In the genomic region with DNA sequence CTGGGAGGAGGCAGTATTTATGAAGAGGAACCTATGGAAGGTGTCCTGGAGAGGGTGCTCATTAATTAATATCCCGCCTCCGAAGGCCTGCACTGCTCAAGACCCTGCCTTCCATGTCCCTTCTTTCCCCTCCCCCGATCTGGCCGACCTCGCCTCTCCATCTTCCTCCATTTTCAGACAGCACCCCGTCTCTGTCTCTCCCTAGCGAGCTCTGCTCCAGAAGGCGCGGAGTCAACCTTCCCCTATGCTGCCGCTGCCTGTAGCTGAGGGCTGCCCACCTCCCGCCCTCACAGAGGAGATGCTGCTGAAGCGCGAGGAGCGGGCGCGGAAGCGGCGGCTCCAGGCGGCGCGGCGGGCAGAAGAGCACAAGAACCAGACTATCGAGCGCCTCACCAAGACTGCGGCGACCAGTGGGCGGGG, we compare ENCODE assay signal across 2 cellular contexts.
TF ChIP-seq lines count a peak whose summit lies in the region.

No MANE protein-coding gene starts in this region.

TF ChIP-seq in A549, 52 proteins besides CTCF, POLR2A, EP300 and RAD21:
- TF ChIP-seq RFX5 (IDR thresholded peaks at IDR 0.05) (no peak), BCL3 (IDR thresholded peaks at IDR 0.05) (no peak), JUNB (IDR thresholded peaks at IDR 0.05) (no peak), FOXS1 (CRISPR knock-in tag; IDR thresholded peaks at IDR 0.05) (no peak), HDAC2 (IDR thresholded peaks at IDR 0.05) (no peak), MAFK (IDR thresholded peaks at IDR 0.05; ENCODE audit: partially characterized antibody) (no peak), CEBPB (IDR thresholded peaks at IDR 0.05) (no peak), ZFP36 (IDR thresholded peaks at IDR 0.05; ENCODE audit: borderline replicate concordance, partially characterized antibody) (no peak), CHD4 (IDR thresholded peaks at IDR 0.05; ENCODE audit: borderline replicate concordance) (no peak), CBX8 (IDR thresholded peaks at IDR 0.05) (no peak), HOXA7 (CRISPR knock-in tag; IDR thresholded peaks at IDR 0.05) (no peak), TFCP2L1 (CRISPR knock-in tag; IDR thresholded peaks at IDR 0.05) (no peak), HMGXB4 (CRISPR knock-in tag; IDR thresholded peaks at IDR 0.05; ENCODE audit: borderline replicate concordance) (no peak), CBX2 (IDR thresholded peaks at IDR 0.05; ENCODE audit: borderline replicate concordance, low read depth) (no peak), EHMT2 (IDR thresholded peaks at IDR 0.05; ENCODE audit: low read depth) (no peak), ZC3H11A (IDR thresholded peaks at IDR 0.05) (no peak), EHF (CRISPR knock-in tag; IDR thresholded peaks at IDR 0.05) (no peak), POLR2AphosphoS2 (conservative IDR thresholded peaks at IDR 0.05; ENCODE audit: low read length) (no peak)

TF ChIP-seq in HepG2, 621 proteins besides CTCF, POLR2A, EP300 and RAD21 (continues in another document):
- no peak for TF ChIP-seq ZNF577 (CRISPR knock-in tag; IDR thresholded peaks at IDR 0.05; ENCODE audit: borderline replicate concordance, low read depth)
- TF ChIP-seq MED1 (CRISPR knock-in tag; IDR thresholded peaks at IDR 0.05) = no peak
- no peak for TF ChIP-seq ZBTB20 (CRISPR knock-in tag; IDR thresholded peaks at IDR 0.05; ENCODE audit: borderline replicate concordance, low read depth)
- peak; percentile 60; the same call in 1 of the 2 replicates for TF ChIP-seq MAZ (IDR thresholded peaks at IDR 0.05; ENCODE audit: borderline replicate concordance, low read depth, low read length)
- TF ChIP-seq MAZ (CRISPR knock-in tag; IDR thresholded peaks at IDR 0.05; ENCODE audit: low read depth) = 0 out of 2 replicates have a peak, but pooled peaks have one; percentile 34
- no peak for TF ChIP-seq SATB2 (CRISPR knock-in tag; IDR thresholded peaks at IDR 0.05)
- TF ChIP-seq KLF16 (CRISPR knock-in tag; IDR thresholded peaks at IDR 0.05) = no peak
- no peak for TF ChIP-seq ZNF747 (CRISPR knock-in tag; IDR thresholded peaks at IDR 0.05; ENCODE audit: borderline replicate concordance)
- TF ChIP-seq, protein P1, sequence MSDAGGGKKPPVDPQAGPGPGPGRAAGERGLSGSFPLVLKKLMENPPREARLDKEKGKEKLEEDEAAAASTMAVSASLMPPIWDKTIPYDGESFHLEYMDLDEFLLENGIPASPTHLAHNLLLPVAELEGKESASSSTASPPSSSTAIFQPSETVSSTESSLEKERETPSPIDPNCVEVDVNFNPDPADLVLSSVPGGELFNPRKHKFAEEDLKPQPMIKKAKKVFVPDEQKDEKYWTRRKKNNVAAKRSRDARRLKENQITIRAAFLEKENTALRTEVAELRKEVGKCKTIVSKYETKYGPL (CRISPR knock-in tag; IDR thresholded peaks at IDR 0.05) = no peak
- TF ChIP-seq, protein P2, sequence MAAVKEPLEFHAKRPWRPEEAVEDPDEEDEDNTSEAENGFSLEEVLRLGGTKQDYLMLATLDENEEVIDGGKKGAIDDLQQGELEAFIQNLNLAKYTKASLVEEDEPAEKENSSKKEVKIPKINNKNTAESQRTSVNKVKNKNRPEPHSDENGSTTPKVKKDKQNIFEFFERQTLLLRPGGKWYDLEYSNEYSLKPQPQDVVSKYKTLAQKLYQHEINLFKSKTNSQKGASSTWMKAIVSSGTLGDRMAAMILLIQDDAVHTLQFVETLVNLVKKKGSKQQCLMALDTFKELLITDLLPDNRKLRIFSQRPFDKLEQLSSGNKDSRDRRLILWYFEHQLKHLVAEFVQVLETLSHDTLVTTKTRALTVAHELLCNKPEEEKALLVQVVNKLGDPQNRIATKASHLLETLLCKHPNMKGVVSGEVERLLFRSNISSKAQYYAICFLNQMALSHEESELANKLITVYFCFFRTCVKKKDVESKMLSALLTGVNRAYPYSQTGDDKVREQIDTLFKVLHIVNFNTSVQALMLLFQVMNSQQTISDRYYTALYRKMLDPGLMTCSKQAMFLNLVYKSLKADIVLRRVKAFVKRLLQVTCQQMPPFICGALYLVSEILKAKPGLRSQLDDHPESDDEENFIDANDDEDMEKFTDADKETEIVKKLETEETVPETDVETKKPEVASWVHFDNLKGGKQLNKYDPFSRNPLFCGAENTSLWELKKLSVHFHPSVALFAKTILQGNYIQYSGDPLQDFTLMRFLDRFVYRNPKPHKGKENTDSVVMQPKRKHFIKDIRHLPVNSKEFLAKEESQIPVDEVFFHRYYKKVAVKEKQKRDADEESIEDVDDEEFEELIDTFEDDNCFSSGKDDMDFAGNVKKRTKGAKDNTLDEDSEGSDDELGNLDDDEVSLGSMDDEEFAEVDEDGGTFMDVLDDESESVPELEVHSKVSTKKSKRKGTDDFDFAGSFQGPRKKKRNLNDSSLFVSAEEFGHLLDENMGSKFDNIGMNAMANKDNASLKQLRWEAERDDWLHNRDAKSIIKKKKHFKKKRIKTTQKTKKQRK (IDR thresholded peaks at IDR 0.05; ENCODE audit: low read length) = no peak
- no peak for TF ChIP-seq SMYD3 (CRISPR knock-in tag; IDR thresholded peaks at IDR 0.05)
- TF ChIP-seq ASH2L (IDR thresholded peaks at IDR 0.05; ENCODE audit: insufficient read length, low read depth, low read length) = no peak
- TF ChIP-seq, protein P3, sequence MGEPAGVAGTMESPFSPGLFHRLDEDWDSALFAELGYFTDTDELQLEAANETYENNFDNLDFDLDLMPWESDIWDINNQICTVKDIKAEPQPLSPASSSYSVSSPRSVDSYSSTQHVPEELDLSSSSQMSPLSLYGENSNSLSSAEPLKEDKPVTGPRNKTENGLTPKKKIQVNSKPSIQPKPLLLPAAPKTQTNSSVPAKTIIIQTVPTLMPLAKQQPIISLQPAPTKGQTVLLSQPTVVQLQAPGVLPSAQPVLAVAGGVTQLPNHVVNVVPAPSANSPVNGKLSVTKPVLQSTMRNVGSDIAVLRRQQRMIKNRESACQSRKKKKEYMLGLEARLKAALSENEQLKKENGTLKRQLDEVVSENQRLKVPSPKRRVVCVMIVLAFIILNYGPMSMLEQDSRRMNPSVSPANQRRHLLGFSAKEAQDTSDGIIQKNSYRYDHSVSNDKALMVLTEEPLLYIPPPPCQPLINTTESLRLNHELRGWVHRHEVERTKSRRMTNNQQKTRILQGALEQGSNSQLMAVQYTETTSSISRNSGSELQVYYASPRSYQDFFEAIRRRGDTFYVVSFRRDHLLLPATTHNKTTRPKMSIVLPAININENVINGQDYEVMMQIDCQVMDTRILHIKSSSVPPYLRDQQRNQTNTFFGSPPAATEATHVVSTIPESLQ (CRISPR knock-in tag; conservative IDR thresholded peaks at IDR 0.05) = no peak
- TF ChIP-seq, protein P4, sequence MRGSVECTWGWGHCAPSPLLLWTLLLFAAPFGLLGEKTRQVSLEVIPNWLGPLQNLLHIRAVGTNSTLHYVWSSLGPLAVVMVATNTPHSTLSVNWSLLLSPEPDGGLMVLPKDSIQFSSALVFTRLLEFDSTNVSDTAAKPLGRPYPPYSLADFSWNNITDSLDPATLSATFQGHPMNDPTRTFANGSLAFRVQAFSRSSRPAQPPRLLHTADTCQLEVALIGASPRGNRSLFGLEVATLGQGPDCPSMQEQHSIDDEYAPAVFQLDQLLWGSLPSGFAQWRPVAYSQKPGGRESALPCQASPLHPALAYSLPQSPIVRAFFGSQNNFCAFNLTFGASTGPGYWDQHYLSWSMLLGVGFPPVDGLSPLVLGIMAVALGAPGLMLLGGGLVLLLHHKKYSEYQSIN (CRISPR knock-in tag; IDR thresholded peaks at IDR 0.05; ENCODE audit: borderline replicate concordance) = no peak
- no peak for TF ChIP-seq ZNF362 (CRISPR knock-in tag; IDR thresholded peaks at IDR 0.05; ENCODE audit: borderline replicate concordance)
- TF ChIP-seq ARNT (IDR thresholded peaks at IDR 0.05) = no peak
- TF ChIP-seq ATAD3A (CRISPR knock-in tag; IDR thresholded peaks at IDR 0.05) = no peak
- no peak for TF ChIP-seq BATF2 (CRISPR knock-in tag; IDR thresholded peaks at IDR 0.05)
- TF ChIP-seq ZMYM4 (CRISPR knock-in tag; IDR thresholded peaks at IDR 0.05) = no peak
- TF ChIP-seq, protein P5, sequence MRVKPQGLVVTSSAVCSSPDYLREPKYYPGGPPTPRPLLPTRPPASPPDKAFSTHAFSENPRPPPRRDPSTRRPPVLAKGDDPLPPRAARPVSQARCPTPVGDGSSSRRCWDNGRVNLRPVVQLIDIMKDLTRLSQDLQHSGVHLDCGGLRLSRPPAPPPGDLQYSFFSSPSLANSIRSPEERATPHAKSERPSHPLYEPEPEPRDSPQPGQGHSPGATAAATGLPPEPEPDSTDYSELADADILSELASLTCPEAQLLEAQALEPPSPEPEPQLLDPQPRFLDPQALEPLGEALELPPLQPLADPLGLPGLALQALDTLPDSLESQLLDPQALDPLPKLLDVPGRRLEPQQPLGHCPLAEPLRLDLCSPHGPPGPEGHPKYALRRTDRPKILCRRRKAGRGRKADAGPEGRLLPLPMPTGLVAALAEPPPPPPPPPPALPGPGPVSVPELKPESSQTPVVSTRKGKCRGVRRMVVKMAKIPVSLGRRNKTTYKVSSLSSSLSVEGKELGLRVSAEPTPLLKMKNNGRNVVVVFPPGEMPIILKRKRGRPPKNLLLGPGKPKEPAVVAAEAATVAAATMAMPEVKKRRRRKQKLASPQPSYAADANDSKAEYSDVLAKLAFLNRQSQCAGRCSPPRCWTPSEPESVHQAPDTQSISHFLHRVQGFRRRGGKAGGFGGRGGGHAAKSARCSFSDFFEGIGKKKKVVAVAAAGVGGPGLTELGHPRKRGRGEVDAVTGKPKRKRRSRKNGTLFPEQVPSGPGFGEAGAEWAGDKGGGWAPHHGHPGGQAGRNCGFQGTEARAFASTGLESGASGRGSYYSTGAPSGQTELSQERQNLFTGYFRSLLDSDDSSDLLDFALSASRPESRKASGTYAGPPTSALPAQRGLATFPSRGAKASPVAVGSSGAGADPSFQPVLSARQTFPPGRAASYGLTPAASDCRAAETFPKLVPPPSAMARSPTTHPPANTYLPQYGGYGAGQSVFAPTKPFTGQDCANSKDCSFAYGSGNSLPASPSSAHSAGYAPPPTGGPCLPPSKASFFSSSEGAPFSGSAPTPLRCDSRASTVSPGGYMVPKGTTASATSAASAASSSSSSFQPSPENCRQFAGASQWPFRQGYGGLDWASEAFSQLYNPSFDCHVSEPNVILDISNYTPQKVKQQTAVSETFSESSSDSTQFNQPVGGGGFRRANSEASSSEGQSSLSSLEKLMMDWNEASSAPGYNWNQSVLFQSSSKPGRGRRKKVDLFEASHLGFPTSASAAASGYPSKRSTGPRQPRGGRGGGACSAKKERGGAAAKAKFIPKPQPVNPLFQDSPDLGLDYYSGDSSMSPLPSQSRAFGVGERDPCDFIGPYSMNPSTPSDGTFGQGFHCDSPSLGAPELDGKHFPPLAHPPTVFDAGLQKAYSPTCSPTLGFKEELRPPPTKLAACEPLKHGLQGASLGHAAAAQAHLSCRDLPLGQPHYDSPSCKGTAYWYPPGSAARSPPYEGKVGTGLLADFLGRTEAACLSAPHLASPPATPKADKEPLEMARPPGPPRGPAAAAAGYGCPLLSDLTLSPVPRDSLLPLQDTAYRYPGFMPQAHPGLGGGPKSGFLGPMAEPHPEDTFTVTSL (CRISPR knock-in tag; IDR thresholded peaks at IDR 0.05; ENCODE audit: borderline replicate concordance) = peak; percentile 8; the same call in 1 of the 2 replicates
- TF ChIP-seq, protein P6, sequence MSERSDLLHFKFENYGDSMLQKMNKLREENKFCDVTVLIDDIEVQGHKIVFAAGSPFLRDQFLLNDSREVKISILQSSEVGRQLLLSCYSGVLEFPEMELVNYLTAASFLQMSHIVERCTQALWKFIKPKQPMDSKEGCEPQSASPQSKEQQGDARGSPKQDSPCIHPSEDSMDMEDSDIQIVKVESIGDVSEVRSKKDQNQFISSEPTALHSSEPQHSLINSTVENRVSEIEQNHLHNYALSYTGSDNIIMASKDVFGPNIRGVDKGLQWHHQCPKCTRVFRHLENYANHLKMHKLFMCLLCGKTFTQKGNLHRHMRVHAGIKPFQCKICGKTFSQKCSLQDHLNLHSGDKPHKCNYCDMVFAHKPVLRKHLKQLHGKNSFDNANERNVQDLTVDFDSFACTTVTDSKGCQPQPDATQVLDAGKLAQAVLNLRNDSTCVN (CRISPR knock-in tag; IDR thresholded peaks at IDR 0.05; ENCODE audit: borderline replicate concordance) = peak; percentile 11; the same call in 1 of the 2 replicates
- no peak for TF ChIP-seq CENPT (CRISPR knock-in tag; IDR thresholded peaks at IDR 0.05; ENCODE audit: low read depth)
- no peak for TF ChIP-seq ZBTB8A (CRISPR knock-in tag; IDR thresholded peaks at IDR 0.05; ENCODE audit: borderline replicate concordance, low read depth)
- TF ChIP-seq ZNF670 (CRISPR knock-in tag; IDR thresholded peaks at IDR 0.05; ENCODE audit: borderline replicate concordance) = 0 out of 2 replicates have a peak, but pooled peaks have one; percentile 12
- TF ChIP-seq, protein P7, sequence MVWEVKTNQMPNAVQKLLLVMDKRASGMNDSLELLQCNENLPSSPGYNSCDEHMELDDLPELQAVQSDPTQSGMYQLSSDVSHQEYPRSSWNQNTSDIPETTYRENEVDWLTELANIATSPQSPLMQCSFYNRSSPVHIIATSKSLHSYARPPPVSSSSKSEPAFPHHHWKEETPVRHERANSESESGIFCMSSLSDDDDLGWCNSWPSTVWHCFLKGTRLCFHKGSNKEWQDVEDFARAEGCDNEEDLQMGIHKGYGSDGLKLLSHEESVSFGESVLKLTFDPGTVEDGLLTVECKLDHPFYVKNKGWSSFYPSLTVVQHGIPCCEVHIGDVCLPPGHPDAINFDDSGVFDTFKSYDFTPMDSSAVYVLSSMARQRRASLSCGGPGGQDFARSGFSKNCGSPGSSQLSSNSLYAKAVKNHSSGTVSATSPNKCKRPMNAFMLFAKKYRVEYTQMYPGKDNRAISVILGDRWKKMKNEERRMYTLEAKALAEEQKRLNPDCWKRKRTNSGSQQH (CRISPR knock-in tag; IDR thresholded peaks at IDR 0.05; ENCODE audit: low read depth) = no peak
- TF ChIP-seq ZNF558 (CRISPR knock-in tag; IDR thresholded peaks at IDR 0.05; ENCODE audit: borderline replicate concordance) = 0 out of 2 replicates have a peak, but pooled peaks have one; percentile 21
- no peak for TF ChIP-seq ZBTB33 (CRISPR knock-in tag; IDR thresholded peaks at IDR 0.05)
- no peak for TF ChIP-seq ZFP36L1 (CRISPR knock-in tag; IDR thresholded peaks at IDR 0.05)
